In the genomic region with DNA sequence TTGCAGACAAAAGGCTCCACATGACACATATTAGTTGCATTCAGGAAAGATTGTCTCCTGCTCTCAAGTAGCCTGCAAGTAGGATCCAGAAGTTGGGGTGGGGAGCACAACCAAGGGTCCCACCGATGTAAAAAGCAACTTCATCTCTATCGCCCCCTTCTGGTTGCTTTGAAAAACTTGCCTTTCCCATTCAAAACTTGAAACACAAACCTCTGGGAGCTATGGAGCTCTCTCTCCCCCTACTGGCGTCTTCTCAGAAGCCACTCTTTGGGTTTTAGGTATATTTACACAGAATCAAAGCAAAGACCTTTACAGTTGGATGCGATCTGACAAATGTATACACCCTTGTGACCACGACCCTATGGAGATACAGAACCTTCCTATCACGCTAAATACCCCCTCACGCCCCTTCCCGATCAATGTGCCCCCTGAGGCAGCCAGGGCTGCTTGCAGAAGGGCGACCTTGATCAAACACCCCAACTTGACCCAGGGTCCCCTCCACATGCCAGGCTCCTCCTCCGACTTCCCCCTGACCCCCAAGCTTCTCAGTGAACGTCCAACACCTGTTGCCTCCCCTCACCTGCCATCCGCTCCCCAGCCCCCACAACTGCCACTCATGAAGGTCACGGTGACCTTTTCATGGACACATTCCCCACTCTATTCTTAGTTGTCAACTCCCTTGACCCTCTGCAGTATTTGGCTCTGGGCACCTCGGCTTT, we compare ENCODE assay signal across 1 cellular context.
A peak's percentile ranks its signal among the peaks of the same experiment; 100 is the strongest.
TF ChIP-seq lines count a peak whose summit lies in the region.

No MANE protein-coding gene starts in this region.

TF ChIP-seq in HEK293, 187 proteins besides CTCF, POLR2A, EP300 and RAD21 (continued from another document):
- TF ChIP-seq ZBTB44 (tag by site-specific recombination; IDR thresholded peaks at IDR 0.05) = 0 out of 2 replicates have a peak, but pooled peaks have one; percentile 26
- peak; percentile 6; the same call in 1 of the 2 replicates for TF ChIP-seq GLIS1 (tag by site-specific recombination; IDR thresholded peaks at IDR 0.05)
- TF ChIP-seq, protein P1, sequence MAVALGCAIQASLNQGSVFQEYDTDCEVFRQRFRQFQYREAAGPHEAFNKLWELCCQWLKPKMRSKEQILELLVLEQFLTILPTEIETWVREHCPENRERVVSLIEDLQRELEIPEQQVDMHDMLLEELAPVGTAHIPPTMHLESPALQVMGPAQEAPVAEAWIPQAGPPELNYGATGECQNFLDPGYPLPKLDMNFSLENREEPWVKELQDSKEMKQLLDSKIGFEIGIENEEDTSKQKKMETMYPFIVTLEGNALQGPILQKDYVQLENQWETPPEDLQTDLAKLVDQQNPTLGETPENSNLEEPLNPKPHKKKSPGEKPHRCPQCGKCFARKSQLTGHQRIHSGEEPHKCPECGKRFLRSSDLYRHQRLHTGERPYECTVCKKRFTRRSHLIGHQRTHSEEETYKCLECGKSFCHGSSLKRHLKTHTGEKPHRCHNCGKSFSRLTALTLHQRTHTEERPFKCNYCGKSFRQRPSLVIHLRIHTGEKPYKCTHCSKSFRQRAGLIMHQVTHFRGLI (tag by site-specific recombination; IDR thresholded peaks at IDR 0.05) = no peak
- TF ChIP-seq ZNF561 (tag by site-specific recombination; IDR thresholded peaks at IDR 0.05; ENCODE audit: borderline replicate concordance) = 0 out of 2 replicates have a peak, but pooled peaks have one; percentile 29
- no peak for TF ChIP-seq KLF16 (tag by site-specific recombination; IDR thresholded peaks at IDR 0.05)
- no peak for TF ChIP-seq ZIC2 (tag by site-specific recombination; IDR thresholded peaks at IDR 0.05)
- TF ChIP-seq ZNF560 (tag by site-specific recombination; IDR thresholded peaks at IDR 0.05; ENCODE audit: borderline replicate concordance) = no peak
- TF ChIP-seq OVOL3 (tag by site-specific recombination; IDR thresholded peaks at IDR 0.05) = no peak
- TF ChIP-seq ZBTB1 (tag by site-specific recombination; IDR thresholded peaks at IDR 0.05) = no peak
- no peak for TF ChIP-seq TCF7L2 (IDR thresholded peaks at IDR 0.05; ENCODE audit: borderline replicate concordance, low read depth, low read length)
- TF ChIP-seq ZNF133 (tag by site-specific recombination; IDR thresholded peaks at IDR 0.05) = no peak
- TF ChIP-seq TRIM28 (IDR thresholded peaks at IDR 0.05; ENCODE audit: borderline replicate concordance, low read length) = no peak
- no peak for TF ChIP-seq ZNF37A (tag by site-specific recombination; IDR thresholded peaks at IDR 0.05)
- TF ChIP-seq ZNF132 (tag by site-specific recombination; IDR thresholded peaks at IDR 0.05; ENCODE audit: borderline replicate concordance) = no peak
- TF ChIP-seq ZNF501 (tag by site-specific recombination; IDR thresholded peaks at IDR 0.05) = 0 out of 2 replicates have a peak, but pooled peaks have one; percentile 24
- peak; percentile 89 for TF ChIP-seq SCRT2 (tag by site-specific recombination; IDR thresholded peaks at IDR 0.05)
- TF ChIP-seq, protein P2, sequence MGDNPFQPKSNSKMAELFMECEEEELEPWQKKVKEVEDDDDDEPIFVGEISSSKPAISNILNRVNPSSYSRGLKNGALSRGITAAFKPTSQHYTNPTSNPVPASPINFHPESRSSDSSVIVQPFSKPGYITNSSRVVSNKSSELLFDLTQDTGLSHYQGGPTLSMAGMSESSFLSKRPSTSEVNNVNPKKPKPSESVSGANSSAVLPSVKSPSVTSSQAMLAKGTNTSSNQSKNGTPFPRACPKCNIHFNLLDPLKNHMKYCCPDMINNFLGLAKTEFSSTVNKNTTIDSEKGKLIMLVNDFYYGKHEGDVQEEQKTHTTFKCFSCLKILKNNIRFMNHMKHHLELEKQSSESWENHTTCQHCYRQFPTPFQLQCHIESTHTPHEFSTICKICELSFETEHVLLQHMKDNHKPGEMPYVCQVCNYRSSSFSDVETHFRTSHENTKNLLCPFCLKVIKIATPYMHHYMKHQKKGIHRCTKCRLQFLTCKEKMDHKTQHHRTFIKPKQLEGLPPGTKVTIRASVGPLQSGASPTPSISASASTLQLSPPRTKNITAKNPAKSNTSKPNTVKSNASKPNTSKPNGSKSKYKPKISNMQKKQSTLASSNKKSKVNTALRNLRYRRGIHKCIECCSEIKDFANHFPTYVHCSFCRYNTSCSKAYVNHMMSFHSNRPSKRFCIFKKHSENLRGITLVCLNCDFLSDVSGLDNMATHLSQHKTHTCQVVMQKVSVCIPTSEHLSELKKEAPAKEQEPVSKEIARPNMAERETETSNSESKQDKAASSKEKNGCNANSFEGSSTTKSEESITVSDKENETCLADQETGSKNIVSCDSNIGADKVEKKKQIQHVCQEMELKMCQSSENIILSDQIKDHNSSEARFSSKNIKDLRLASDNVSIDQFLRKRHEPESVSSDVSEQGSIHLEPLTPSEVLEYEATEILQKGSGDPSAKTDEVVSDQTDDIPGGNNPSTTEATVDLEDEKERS (tag by site-specific recombination; IDR thresholded peaks at IDR 0.05) = no peak
- TF ChIP-seq, protein P3, sequence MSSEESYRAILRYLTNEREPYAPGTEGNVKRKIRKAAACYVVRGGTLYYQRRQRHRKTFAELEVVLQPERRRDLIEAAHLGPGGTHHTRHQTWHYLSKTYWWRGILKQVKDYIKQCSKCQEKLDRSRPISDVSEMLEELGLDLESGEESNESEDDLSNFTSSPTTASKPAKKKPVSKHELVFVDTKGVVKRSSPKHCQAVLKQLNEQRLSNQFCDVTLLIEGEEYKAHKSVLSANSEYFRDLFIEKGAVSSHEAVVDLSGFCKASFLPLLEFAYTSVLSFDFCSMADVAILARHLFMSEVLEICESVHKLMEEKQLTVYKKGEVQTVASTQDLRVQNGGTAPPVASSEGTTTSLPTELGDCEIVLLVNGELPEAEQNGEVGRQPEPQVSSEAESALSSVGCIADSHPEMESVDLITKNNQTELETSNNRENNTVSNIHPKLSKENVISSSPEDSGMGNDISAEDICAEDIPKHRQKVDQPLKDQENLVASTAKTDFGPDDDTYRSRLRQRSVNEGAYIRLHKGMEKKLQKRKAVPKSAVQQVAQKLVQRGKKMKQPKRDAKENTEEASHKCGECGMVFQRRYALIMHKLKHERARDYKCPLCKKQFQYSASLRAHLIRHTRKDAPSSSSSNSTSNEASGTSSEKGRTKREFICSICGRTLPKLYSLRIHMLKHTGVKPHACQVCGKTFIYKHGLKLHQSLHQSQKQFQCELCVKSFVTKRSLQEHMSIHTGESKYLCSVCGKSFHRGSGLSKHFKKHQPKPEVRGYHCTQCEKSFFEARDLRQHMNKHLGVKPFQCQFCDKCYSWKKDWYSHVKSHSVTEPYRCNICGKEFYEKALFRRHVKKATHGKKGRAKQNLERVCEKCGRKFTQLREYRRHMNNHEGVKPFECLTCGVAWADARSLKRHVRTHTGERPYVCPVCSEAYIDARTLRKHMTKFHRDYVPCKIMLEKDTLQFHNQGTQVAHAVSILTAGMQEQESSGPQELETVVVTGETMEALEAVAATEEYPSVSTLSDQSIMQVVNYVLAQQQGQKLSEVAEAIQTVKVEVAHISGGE (tag by site-specific recombination; conservative IDR thresholded peaks at IDR 0.05; ENCODE audit: low read depth) = no peak
- no peak for TF ChIP-seq ZNF391 (tag by site-specific recombination; IDR thresholded peaks at IDR 0.05; ENCODE audit: borderline replicate concordance, low read depth)
- TF ChIP-seq ZFP69B (tag by site-specific recombination; IDR thresholded peaks at IDR 0.05) = peak; percentile 52; the same call in 1 of the 2 replicates
- no peak for TF ChIP-seq BCL11B (tag by site-specific recombination; IDR thresholded peaks at IDR 0.05; ENCODE audit: low read depth)
- TF ChIP-seq ZNF654 (tag by site-specific recombination; IDR thresholded peaks at IDR 0.05; ENCODE audit: low read depth) = peak; percentile 97
- TF ChIP-seq ZNF10 (tag by site-specific recombination; IDR thresholded peaks at IDR 0.05) = 0 out of 2 replicates have a peak, but pooled peaks have one; percentile 12
- TF ChIP-seq, protein P4, sequence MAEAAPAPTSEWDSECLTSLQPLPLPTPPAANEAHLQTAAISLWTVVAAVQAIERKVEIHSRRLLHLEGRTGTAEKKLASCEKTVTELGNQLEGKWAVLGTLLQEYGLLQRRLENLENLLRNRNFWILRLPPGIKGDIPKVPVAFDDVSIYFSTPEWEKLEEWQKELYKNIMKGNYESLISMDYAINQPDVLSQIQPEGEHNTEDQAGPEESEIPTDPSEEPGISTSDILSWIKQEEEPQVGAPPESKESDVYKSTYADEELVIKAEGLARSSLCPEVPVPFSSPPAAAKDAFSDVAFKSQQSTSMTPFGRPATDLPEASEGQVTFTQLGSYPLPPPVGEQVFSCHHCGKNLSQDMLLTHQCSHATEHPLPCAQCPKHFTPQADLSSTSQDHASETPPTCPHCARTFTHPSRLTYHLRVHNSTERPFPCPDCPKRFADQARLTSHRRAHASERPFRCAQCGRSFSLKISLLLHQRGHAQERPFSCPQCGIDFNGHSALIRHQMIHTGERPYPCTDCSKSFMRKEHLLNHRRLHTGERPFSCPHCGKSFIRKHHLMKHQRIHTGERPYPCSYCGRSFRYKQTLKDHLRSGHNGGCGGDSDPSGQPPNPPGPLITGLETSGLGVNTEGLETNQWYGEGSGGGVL (tag by site-specific recombination; IDR thresholded peaks at IDR 0.05) = no peak
- TF ChIP-seq ZSCAN30 (tag by site-specific recombination; IDR thresholded peaks at IDR 0.05) = peak; percentile 66; the same call in 1 of the 2 replicates
- no peak for TF ChIP-seq TSHZ1 (tag by site-specific recombination; IDR thresholded peaks at IDR 0.05; ENCODE audit: borderline replicate concordance)
- peak; percentile 95 for TF ChIP-seq ZNF660 (tag by site-specific recombination; IDR thresholded peaks at IDR 0.05)
- no peak for TF ChIP-seq ZNF658 (tag by site-specific recombination; IDR thresholded peaks at IDR 0.05)
- TF ChIP-seq, protein P5, sequence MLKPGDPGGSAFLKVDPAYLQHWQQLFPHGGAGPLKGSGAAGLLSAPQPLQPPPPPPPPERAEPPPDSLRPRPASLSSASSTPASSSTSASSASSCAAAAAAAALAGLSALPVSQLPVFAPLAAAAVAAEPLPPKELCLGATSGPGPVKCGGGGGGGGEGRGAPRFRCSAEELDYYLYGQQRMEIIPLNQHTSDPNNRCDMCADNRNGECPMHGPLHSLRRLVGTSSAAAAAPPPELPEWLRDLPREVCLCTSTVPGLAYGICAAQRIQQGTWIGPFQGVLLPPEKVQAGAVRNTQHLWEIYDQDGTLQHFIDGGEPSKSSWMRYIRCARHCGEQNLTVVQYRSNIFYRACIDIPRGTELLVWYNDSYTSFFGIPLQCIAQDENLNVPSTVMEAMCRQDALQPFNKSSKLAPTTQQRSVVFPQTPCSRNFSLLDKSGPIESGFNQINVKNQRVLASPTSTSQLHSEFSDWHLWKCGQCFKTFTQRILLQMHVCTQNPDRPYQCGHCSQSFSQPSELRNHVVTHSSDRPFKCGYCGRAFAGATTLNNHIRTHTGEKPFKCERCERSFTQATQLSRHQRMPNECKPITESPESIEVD (tag by site-specific recombination; IDR thresholded peaks at IDR 0.05) = no peak
- peak; percentile 72 for TF ChIP-seq SCRT1 (tag by site-specific recombination; IDR thresholded peaks at IDR 0.05; ENCODE audit: borderline replicate concordance)
- 0 out of 2 replicates have a peak, but pooled peaks have one; percentile 37 for TF ChIP-seq HOXC10 (CRISPR knock-in tag; IDR thresholded peaks at IDR 0.05)
- no peak for TF ChIP-seq ZNF785 (tag by site-specific recombination; IDR thresholded peaks at IDR 0.05)
- TF ChIP-seq ZNF626 (tag by site-specific recombination; IDR thresholded peaks at IDR 0.05) = no peak
- TF ChIP-seq ZNF366 (tag by site-specific recombination; conservative IDR thresholded peaks at IDR 0.05) = no peak
- TF ChIP-seq ZNF311 (tag by site-specific recombination; IDR thresholded peaks at IDR 0.05; ENCODE audit: borderline replicate concordance) = no peak
